In genomic region chr12:92216092-92216491, GRCh38 we compare ENCODE assay signal across 25 cellular contexts.
"Had no signal": no experiment of that assay in that cellular context is flagged by ENCODE, and none has a peak within 500 bp of the region (broad histone marks: within the 10 kb centered on the region; RNA-seq: fewer than 3 reads in every experiment).

No MANE protein-coding gene starts in this region.

- H3K27ac ChIP-seq: ascending aorta, brain microvascular endothelial cell, coronary artery, esophagus muscularis mucosa, gastroesophageal sphincter had no signal

- H3K27me3 ChIP-seq: ascending aorta, brain microvascular endothelial cell, esophagus muscularis mucosa, gastroesophageal sphincter had no signal

- H3K4me3 ChIP-seq: ascending aorta, coronary artery, esophagus muscularis mucosa, gastroesophageal sphincter had no signal

- DNase-seq: activated CD4-positive, alpha-beta memory T cell treated with anti-CD3 and anti-CD28 coated beads for 36 hours; activated CD4-positive, alpha-beta T cell treated with anti-CD3 and anti-CD28 coated beads for 36 hours; activated CD4-positive, alpha-beta T cell treated with anti-CD3 and anti-CD28 coated beads, Interleukin-2, amount 10 ng/mL, durations not matched to agents 24 days and 14 days; activated CD4-positive, CD25-positive, alpha-beta regulatory T cell; activated CD4-positive, CD25-positive, alpha-beta regulatory T cell treated with anti-CD3 and anti-CD28 coated beads, Interleukin-2, amount 50 U/mL, for 72 hours; activated CD8-positive, alpha-beta memory T cell treated with anti-CD3 and anti-CD28 coated beads, Interleukin-2, amount 10 ng/mL, durations not matched to agents 7 days and 5 days; activated CD8-positive, alpha-beta memory T cell treated with anti-CD3 and anti-CD28 coated beads, Interleukin-2, amount 50 U/mL, for 4 hours; activated CD8-positive, alpha-beta T cell treated with anti-CD3 and anti-CD28 coated beads, Interleukin-2, amount 10 ng/mL, durations not matched to agents 7 days and 5 days; activated gamma-delta T cell; activated naive CD4-positive, alpha-beta T cell; activated naive CD4-positive, alpha-beta T cell treated with anti-CD3 and anti-CD28 coated beads, Interleukin-2, amount 10 ng/mL, durations not matched to agents 7 days and 5 days; activated naive CD8-positive, alpha-beta T cell treated with anti-CD3 and anti-CD28 coated beads, Interleukin-2, amount 10 ng/mL, durations not matched to agents 7 days and 5 days; activated T-cell treated with anti-CD3 and anti-CD28 coated beads, Interleukin-2, amount 50 U/mL, for 1 hour; activated T-cell treated with anti-CD3 and anti-CD28 coated beads, Interleukin-2, amount 50 U/mL, for 72 hours; brain microvascular endothelial cell; effector memory CD4-positive, alpha-beta T cell; endodermal cell; erythroblast; foreskin melanocyte; head of caudate nucleus; T-helper 2 cell had no signal
